20 cellular contexts compared by ENCODE assay signal in the genomic region with DNA sequence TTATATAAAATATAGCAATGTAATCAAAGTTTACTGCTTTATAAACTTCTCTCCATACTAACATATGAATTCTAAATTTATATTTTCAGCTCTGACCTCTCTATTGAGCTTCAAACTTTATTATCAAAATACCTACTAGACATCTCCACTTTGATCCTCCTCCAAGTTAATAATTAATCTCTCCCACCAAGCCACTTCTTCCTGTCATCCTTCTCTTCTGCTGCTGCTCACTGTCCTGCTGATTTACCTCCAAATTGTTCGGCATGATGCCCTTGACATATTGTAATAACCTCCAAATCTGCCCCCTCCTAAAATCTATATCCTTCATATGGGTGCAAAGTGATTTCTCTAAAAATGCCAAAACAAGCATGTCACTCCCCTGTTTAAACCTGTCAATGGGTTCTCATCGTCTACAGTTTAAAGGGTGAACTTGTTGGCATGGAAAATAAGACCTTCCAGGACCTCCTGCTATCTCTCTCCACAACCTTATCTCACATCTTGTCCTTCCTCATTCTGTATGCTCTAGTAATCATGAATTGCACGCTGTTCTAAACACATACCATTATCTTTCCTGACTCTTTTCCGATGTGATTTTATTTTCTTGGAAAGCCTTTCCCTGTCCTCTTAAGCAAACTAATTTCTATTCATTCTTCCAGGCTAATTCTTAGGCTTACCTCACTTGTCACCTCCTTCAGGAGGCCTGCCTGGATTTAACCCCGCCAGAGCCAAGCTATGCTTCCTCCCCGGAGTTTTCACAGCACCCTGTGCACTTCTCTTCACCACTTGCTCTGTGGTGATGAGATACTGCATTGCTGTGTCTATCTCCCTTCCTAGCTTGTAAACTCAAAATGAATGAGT.
"Had no signal": no experiment of that assay in that cellular context is flagged by ENCODE, and none has a peak within 500 bp of the region (broad histone marks: within the 10 kb centered on the region; RNA-seq: fewer than 3 reads in every experiment).

No MANE protein-coding gene starts in this region.

- H3K4me3 Mint-ChIP-seq: activated CD8-positive, alpha-beta T cell treated with anti-CD3 and anti-CD28 coated beads, Interleukin-2, amount 10 ng/mL, durations not matched to agents 7 days and 5 days; activated naive CD8-positive, alpha-beta T cell; activated T-helper 17 cell treated with anti-CD3 and anti-CD28 coated beads, Interleukin-2, amount 50 U/mL, for 72 hours; central memory CD8-positive, alpha-beta T cell; memory B cell; natural killer cell treated with Interleukin-12 subunit alpha and Interleukin-12 subunit beta and Interleukin-15 and Interleukin-18, amount 100 ng/mL, for 72 hours; T-helper 1 cell treated with Interleukin-12 subunit alpha and Interleukin-12 subunit beta and Interleukin-4 antibody, amounts not matched to agents 30 μg/mL and 1 μg/mL, for 36 hours had no signal

- H3K4me1 ChIP-seq: adrenal gland, ascending aorta, foreskin keratinocyte, psoas muscle, right atrium auricular region, upper lobe of left lung had no signal

- H3K4me1 Mint-ChIP-seq: activated T-helper 17 cell treated with anti-CD3 and anti-CD28 coated beads, Interleukin-2, amount 50 U/mL, for 72 hours; central memory CD8-positive, alpha-beta T cell; memory B cell had no signal

- DNase-seq: activated CD4-positive, alpha-beta T cell treated with anti-CD3 and anti-CD28 coated beads for 1 hour; activated CD4-positive, alpha-beta T cell treated with anti-CD3 and anti-CD28 coated beads, Interleukin-2, amount 50 U/mL, for 1 hour; activated CD8-positive, alpha-beta T cell treated with anti-CD3 and anti-CD28 coated beads, Interleukin-2, amount 10 ng/mL, durations not matched to agents 7 days and 5 days; effector memory CD4-positive, alpha-beta T cell; foreskin keratinocyte; ovary; psoas muscle; stimulated activated CD4-positive, alpha-beta T cell treated with anti-CD3 and anti-CD28 coated beads, Interleukin-4, amount 100 ng/mL, for 24 hours; stimulated activated naive CD4-positive, alpha-beta T cell treated with Interleukin-2 at 50 U/mL for 16 hours; upper lobe of left lung had no signal

- H3K27me3 ChIP-seq: adrenal gland, ascending aorta, foreskin keratinocyte, ovary, right atrium auricular region, upper lobe of left lung had no signal

- H3K27ac Mint-ChIP-seq: activated CD8-positive, alpha-beta T cell treated with anti-CD3 and anti-CD28 coated beads, Interleukin-2, amount 10 ng/mL, durations not matched to agents 7 days and 5 days; activated naive CD8-positive, alpha-beta T cell; activated T-helper 17 cell treated with anti-CD3 and anti-CD28 coated beads, Interleukin-2, amount 50 U/mL, for 72 hours; memory B cell; natural killer cell treated with Interleukin-12 subunit alpha and Interleukin-12 subunit beta and Interleukin-15 and Interleukin-18, amount 100 ng/mL, for 72 hours; T-helper 1 cell treated with Interleukin-12 subunit alpha and Interleukin-12 subunit beta and Interleukin-4 antibody, amounts not matched to agents 30 μg/mL and 1 μg/mL, for 36 hours had no signal

- H3K27ac ChIP-seq: adrenal gland, ascending aorta, foreskin keratinocyte, ovary, psoas muscle, right atrium auricular region, upper lobe of left lung had no signal

- H3K4me3 ChIP-seq: adrenal gland, ascending aorta, ovary, psoas muscle, right atrium auricular region, upper lobe of left lung had no signal

- H3K36me3 Mint-ChIP-seq: activated naive CD8-positive, alpha-beta T cell; memory B cell; natural killer cell treated with Interleukin-12 subunit alpha and Interleukin-12 subunit beta and Interleukin-15 and Interleukin-18, amount 100 ng/mL, for 72 hours had no signal

- H3K9me3 Mint-ChIP-seq: activated T-helper 17 cell treated with anti-CD3 and anti-CD28 coated beads, Interleukin-2, amount 50 U/mL, for 72 hours; central memory CD8-positive, alpha-beta T cell; memory B cell; natural killer cell treated with Interleukin-12 subunit alpha and Interleukin-12 subunit beta and Interleukin-15 and Interleukin-18, amount 100 ng/mL, for 72 hours; T-helper 1 cell treated with Interleukin-12 subunit alpha and Interleukin-12 subunit beta and Interleukin-4 antibody, amounts not matched to agents 30 μg/mL and 1 μg/mL, for 36 hours had no signal

- H3K27me3 Mint-ChIP-seq: activated T-helper 17 cell treated with anti-CD3 and anti-CD28 coated beads, Interleukin-2, amount 50 U/mL, for 72 hours; central memory CD8-positive, alpha-beta T cell had no signal

- ATAC-seq: activated CD8-positive, alpha-beta T cell treated with anti-CD3 and anti-CD28 coated beads, Interleukin-2, amount 10 ng/mL, durations not matched to agents 7 days and 5 days; activated T-helper 17 cell treated with anti-CD3 and anti-CD28 coated beads, Interleukin-2, amount 50 U/mL, for 72 hours; foreskin keratinocyte; natural killer cell treated with Interleukin-12 subunit alpha and Interleukin-12 subunit beta and Interleukin-15 and Interleukin-18, amount 100 ng/mL, for 72 hours; psoas muscle had no signal

- H3K9me3 ChIP-seq: adrenal gland, ascending aorta, ovary, psoas muscle, right atrium auricular region, upper lobe of left lung had no signal

- H3K36me3 ChIP-seq: adrenal gland, ascending aorta, ovary, right atrium auricular region, upper lobe of left lung, WERI-Rb-1 had no signal
